ENCODE assay signal across 8 cellular contexts in genomic region chr2:168455692-168456525, GRCh38. TPM values are rescaled to one million over a fixed set of nuclear protein-coding genes. Genes with fewer than 3 reads are reported as not detected.
A peak's percentile ranks its signal among the peaks of the same experiment; 100 is the strongest.
DNase-seq lines count a peak whose midpoint lies in the region; ATAC-seq and TF ChIP-seq lines count a peak whose summit lies in the region.

A gene with protein sequence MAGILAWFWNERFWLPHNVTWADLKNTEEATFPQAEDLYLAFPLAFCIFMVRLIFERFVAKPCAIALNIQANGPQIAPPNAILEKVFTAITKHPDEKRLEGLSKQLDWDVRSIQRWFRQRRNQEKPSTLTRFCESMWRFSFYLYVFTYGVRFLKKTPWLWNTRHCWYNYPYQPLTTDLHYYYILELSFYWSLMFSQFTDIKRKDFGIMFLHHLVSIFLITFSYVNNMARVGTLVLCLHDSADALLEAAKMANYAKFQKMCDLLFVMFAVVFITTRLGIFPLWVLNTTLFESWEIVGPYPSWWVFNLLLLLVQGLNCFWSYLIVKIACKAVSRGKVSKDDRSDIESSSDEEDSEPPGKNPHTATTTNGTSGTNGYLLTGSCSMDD (plus strand): TSS chr2:168456272. CDS start chr2:168456449, 177 bp downstream.

- DNase-seq in G401 (ENCODE audit: low spot score) (peak; percentile 93), GOT3 (lab: John Stamatoyannopoulos, UW) (peak; percentile 80), LHCN-M2 (ENCODE audit: low read depth) (peak; percentile 92), SK-N-MC (ENCODE audit: low read depth, low spot score) (no peak), glutamatergic neuron (peak; percentile 96), osteoblast (ENCODE audit: insufficient read length, low spot score, missing footprints) (peak; percentile 99)
- DNase-seq in activated naive CD4-positive, alpha-beta T cell treated with anti-CD3 and anti-CD28 coated beads, Interleukin-2, amount 50 U/mL, for 72 hours (ENCODE audit: low spot score in 2 of 2) = peak; percentile 90 to 92

- no peak for TF ChIP-seq CTCF in glutamatergic neuron (IDR thresholded peaks at IDR 0.05; ENCODE audit: partially characterized antibody, unreplicated experiment)
- no peak for TF ChIP-seq CTCF in osteoblast (IDR thresholded peaks at IDR 0.05; ENCODE audit: extremely low read depth, low read depth, low read length)

- peak within 1 kb of the TSS in 1 of 2 donors; percentile 69 for H3K27ac Mint-ChIP-seq in activated naive CD4-positive, alpha-beta T cell treated with anti-CD3 and anti-CD28 coated beads, Interleukin-2, amount 50 U/mL, for 72 hours
- peak within 1 kb of the TSS; percentile 90 for H3K27ac Mint-ChIP-seq in glutamatergic neuron (ENCODE audit: unreplicated experiment)

- in situ Hi-C loops in G401 (cut with HindIII; ENCODE audit: low sequenced_read_pairs) = no loop called here

- ATAC-seq in activated naive CD4-positive, alpha-beta T cell treated with anti-CD3 and anti-CD28 coated beads, Interleukin-2, amount 50 U/mL, for 72 hours = peak; percentile 95 to 98

- H4K20me1 ChIP-seq in osteoblast (ENCODE audit: insufficient read depth, low read length) = peaks cover 16% of the 10 kb centered on the region

- H3K9me3 ChIP-seq in SK-N-MC (ENCODE audit: low read depth, low read length) = no peaks in the 10 kb centered on the region
- H3K9me3 ChIP-seq in osteoblast (ENCODE audit: low read depth, low read length) = no peaks in the 10 kb centered on the region

- peak within 1 kb of the TSS; percentile 96 for H2AFZ ChIP-seq in osteoblast (ENCODE audit: low read length)

- H3K36me3 ChIP-seq in SK-N-MC (ENCODE audit: insufficient read depth, low read length) (no peaks in the 10 kb centered on the region), osteoblast (ENCODE audit: insufficient read depth, low read length) (no peaks in the 10 kb centered on the region)

- peaks cover 6 to 7% of the 10 kb centered on the region in 2 donors for H3K36me3 Mint-ChIP-seq in activated naive CD4-positive, alpha-beta T cell treated with anti-CD3 and anti-CD28 coated beads, Interleukin-2, amount 50 U/mL, for 72 hours
- no peaks in the 10 kb centered on the region for H3K36me3 Mint-ChIP-seq in glutamatergic neuron (ENCODE audit: unreplicated experiment)

- peak within 1 kb of the TSS; percentile 91 for H3K4me2 ChIP-seq in osteoblast (ENCODE audit: insufficient read depth, low read length)

- H3K79me2 ChIP-seq in osteoblast (ENCODE audit: insufficient read depth, low read length) = peaks cover 34% of the 10 kb centered on the region

- peaks cover 13% of the 10 kb centered on the region for H3K4me1 Mint-ChIP-seq in glutamatergic neuron (ENCODE audit: low read depth, unreplicated experiment)

- peaks cover 3% of the 10 kb centered on the region for H3K27me3 Mint-ChIP-seq in glutamatergic neuron (ENCODE audit: unreplicated experiment)

- no peak within 1 kb of the TSS for H3K27ac ChIP-seq in SK-N-MC
- H3K27ac ChIP-seq in osteoblast (ENCODE audit: low read depth, low read length) = peak within 1 kb of the TSS; percentile 55
- H3K27ac ChIP-seq in temporal lobe (ENCODE audit: low read depth, low read length) = peak within 1 kb of the TSS; percentile 54

- peak within 1 kb of the TSS; percentile 94 for H3K4me3 Mint-ChIP-seq in glutamatergic neuron (ENCODE audit: unreplicated experiment)

- H3K4me3 ChIP-seq in SK-N-MC (peak within 1 kb of the TSS; percentile 76), osteoblast (ENCODE audit: insufficient read depth, low read length) (peak within 1 kb of the TSS; percentile 90)

- no peaks in the 10 kb centered on the region for H3K9me3 Mint-ChIP-seq in activated naive CD4-positive, alpha-beta T cell treated with anti-CD3 and anti-CD28 coated beads, Interleukin-2, amount 50 U/mL, for 72 hours
- H3K9me3 Mint-ChIP-seq in glutamatergic neuron (ENCODE audit: unreplicated experiment) = peaks cover 5% of the 10 kb centered on the region

- H3K27me3 ChIP-seq in osteoblast (ENCODE audit: insufficient read depth, low read length) = no peaks in the 10 kb centered on the region

- peaks cover 12% of the 10 kb centered on the region for H3K4me1 ChIP-seq in osteoblast (ENCODE audit: insufficient read depth, low read length)

- H3K9ac ChIP-seq in SK-N-MC (ENCODE audit: insufficient read length) = peak within 1 kb of the TSS; percentile 67

RNA-seq across cellular contexts. Expression of the gene that starts here (rescaled TPM):
- total RNA-seq in G401 (2014; rRNA removed; shearing (Covaris generic)) = 12.5 and 23.5 TPM in 2 replicates
- total RNA-seq in LHCN-M2 (2014; rRNA removed) (43.9 and 47.2 TPM in 2 replicates), glutamatergic neuron (ENCODE audit: unreplicated experiment) (143 TPM), osteoblast (21.8 and 23.9 TPM in 2 replicates), temporal lobe (123 TPM)
- polyA plus RNA-seq in LHCN-M2 (2012) = 5.2 TPM
- 10 to 100 TPM; 11.0 to 15.0 TPM for total RNA-seq in activated naive CD4-positive, alpha-beta T cell treated with anti-CD3 and anti-CD28 coated beads, Interleukin-2, amount 50 U/mL, for 72 hours
